In genomic region chr1:156738916-156739315, GRCh38 we compare ENCODE assay signal across 23 cellular contexts. TPM values are rescaled to one million over a fixed set of nuclear protein-coding genes. Genes with fewer than 3 reads are reported as not detected.
A peak's percentile ranks its signal among the peaks of the same experiment; 100 is the strongest.
DNase-seq lines count a peak whose midpoint lies in the region; ATAC-seq and TF ChIP-seq lines count a peak whose summit lies in the region.
"Had no signal": no experiment of that assay in that cellular context is flagged by ENCODE, and none has a peak within 500 bp of the region (broad histone marks: within the 10 kb centered on the region; RNA-seq: fewer than 3 reads in every experiment).

No MANE protein-coding gene starts in this region.

- no peak overlapping the region for H2AFZ ChIP-seq in OCI-LY7 (ENCODE audit: low read length)
- H2AFZ ChIP-seq: PC-9 had no signal

- H3K27me3 Mint-ChIP-seq in activated naive CD4-positive, alpha-beta T cell treated with anti-CD3 and anti-CD28 coated beads for 36 hours (ENCODE audit: low read depth): no peaks in the 10 kb centered on the region
- H3K27me3 Mint-ChIP-seq in brain: peaks cover 6% of the 10 kb centered on the region

- BruUV-seq in OCI-LY7 (replicated peaks; lab: Mats Ljungman, UMichigan): no TSS peak

- H3K9me3 ChIP-seq in OCI-LY7 (ENCODE audit: low read length): no peaks in the 10 kb centered on the region
- H3K9me3 ChIP-seq in aorta (ENCODE audit: control insufficient read depth, low read length): no peaks in the 10 kb centered on the region
- H3K9me3 ChIP-seq: esophagus squamous epithelium, ovary, SJCRH30, upper lobe of left lung had no signal

- H3K4me1 ChIP-seq in OCI-LY7 (ENCODE audit: insufficient read depth, low read length, poor library complexity, severe bottlenecking) (peaks cover 19% of the 10 kb centered on the region), aorta (ENCODE audit: control insufficient read depth in 1 of 2, insufficient read depth in 2 of 2, low read length in 2 of 2) (no peaks in the 10 kb centered on the region)

- no peak overlapping the region for H3K4me3 ChIP-seq in OCI-LY7 (ENCODE audit: low read depth, low read length, poor library complexity, severe bottlenecking)
- no peak overlapping the region for H3K4me3 ChIP-seq in aorta (ENCODE audit: low read length in 2 of 2)
- no peak overlapping the region for H3K4me3 ChIP-seq in foreskin fibroblast (ENCODE audit: low read depth in 1 of 2, low read length in 2 of 2)
- H3K4me3 ChIP-seq: esophagus squamous epithelium, ovary, PC-9, SJCRH30, upper lobe of left lung had no signal

- peaks cover 47% of the 10 kb centered on the region for H3K36me3 Mint-ChIP-seq in activated naive CD4-positive, alpha-beta T cell treated with anti-CD3 and anti-CD28 coated beads for 36 hours (ENCODE audit: low read depth)
- H3K36me3 Mint-ChIP-seq in brain: peaks cover 3% of the 10 kb centered on the region
- H3K36me3 Mint-ChIP-seq in stimulated activated effector memory CD8-positive, alpha-beta T cell treated with anti-CD3 and anti-CD28 coated beads, Interleukin-12 subunit alpha, Interleukin-12 subunit beta, amount 100 ng/mL, for 72 hours: peaks cover 64% of the 10 kb centered on the region

- peak overlapping the region; percentile 72 for H3K27ac Mint-ChIP-seq in activated naive CD4-positive, alpha-beta T cell treated with anti-CD3 and anti-CD28 coated beads for 36 hours
- H3K27ac Mint-ChIP-seq in brain: peak overlapping the region; percentile 11 to 69 (median 58)
- H3K27ac Mint-ChIP-seq in stimulated activated effector memory CD8-positive, alpha-beta T cell treated with anti-CD3 and anti-CD28 coated beads, Interleukin-12 subunit alpha, Interleukin-12 subunit beta, amount 100 ng/mL, for 72 hours: peak overlapping the region; percentile 78

- POLR2A ChIA-PET in OCI-LY7 (lab: Charles Lee): interaction anchor here (0.9 kb wide), 1 partner anchor 26 kb away, joined by 3 read pairs; no protein-coding TSS in a partner anchor

- H3K4me3 Mint-ChIP-seq in activated naive CD4-positive, alpha-beta T cell treated with anti-CD3 and anti-CD28 coated beads for 36 hours: no peak overlapping the region
- H3K4me3 Mint-ChIP-seq in brain: peak overlapping the region; percentile 62 to 86 (median 66)
- H3K4me3 Mint-ChIP-seq in stimulated activated effector memory CD8-positive, alpha-beta T cell treated with anti-CD3 and anti-CD28 coated beads, Interleukin-12 subunit alpha, Interleukin-12 subunit beta, amount 100 ng/mL, for 72 hours: peak overlapping the region; percentile 91

- peaks cover 16% of the 10 kb centered on the region; the same call in 1 of the 2 replicates for H3K79me2 ChIP-seq in OCI-LY7 (ENCODE audit: insufficient read depth, low read depth, low read length)

- no peaks in the 10 kb centered on the region for H3K9me2 ChIP-seq in OCI-LY7 (ENCODE audit: insufficient read depth, low read length)

- H3K27me3 ChIP-seq in aorta (ENCODE audit: control insufficient read depth in 1 of 2, insufficient read depth in 2 of 2, low read length in 1 of 2): no peaks in the 10 kb centered on the region
- H3K27me3 ChIP-seq: esophagus squamous epithelium, ovary, SJCRH30, upper lobe of left lung had no signal

- intact Hi-C loops in activated naive CD4-positive, alpha-beta T cell treated with anti-CD3 and anti-CD28 coated beads for 36 hours (cut with micrococcal nuclease): no loop called here
- intact Hi-C loops in OCI-LY7 (cut with micrococcal nuclease; ENCODE audit: unreplicated experiment): no loop called here
- intact Hi-C loops in aorta (cut with DNase I): no loop called here

- H3K27ac ChIP-seq in OCI-LY7 (ENCODE audit: low read depth, low read length, poor library complexity, severe bottlenecking) (no peak overlapping the region), aorta (ENCODE audit: low read depth in 1 of 2, low read length in 2 of 2) (no peak overlapping the region)
- H3K27ac ChIP-seq: esophagus squamous epithelium, ovary, PC-9, SJCRH30, upper lobe of left lung had no signal

- ATAC-seq in stimulated activated effector memory CD8-positive, alpha-beta T cell treated with anti-CD3 and anti-CD28 coated beads, Interleukin-12 subunit alpha, Interleukin-12 subunit beta, amount 100 ng/mL, for 72 hours: no peak
- ATAC-seq in aorta (ENCODE audit: low FRiP score): no peak
- ATAC-seq: activated CD4-positive, CD25-positive, alpha-beta regulatory T cell treated with anti-CD3 and anti-CD28 coated beads, Interleukin-2, amount 50 U/mL, for 24 hours; left lobe of liver; sciatic nerve had no signal

- TF ChIP-seq CTCF in OCI-LY7 (conservative IDR thresholded peaks at IDR 0.05; ENCODE audit: low read length) (no peak), brain (conservative IDR thresholded peaks at IDR 0.05) (no peak), foreskin fibroblast (IDR thresholded peaks at IDR 0.05; ENCODE audit: low read depth, low read length) (no peak)

- H3K4me2 ChIP-seq in OCI-LY7 (ENCODE audit: low read length): peak overlapping the region; percentile 75; the same call in 1 of the 2 replicates

- H3K4me1 Mint-ChIP-seq in activated naive CD4-positive, alpha-beta T cell treated with anti-CD3 and anti-CD28 coated beads for 36 hours (ENCODE audit: low read depth): peaks cover 34% of the 10 kb centered on the region
- H3K4me1 Mint-ChIP-seq in brain: peaks cover 36% of the 10 kb centered on the region
- peaks cover 33% of the 10 kb centered on the region for H3K4me1 Mint-ChIP-seq in stimulated activated effector memory CD8-positive, alpha-beta T cell treated with anti-CD3 and anti-CD28 coated beads, Interleukin-12 subunit alpha, Interleukin-12 subunit beta, amount 100 ng/mL, for 72 hours

- H4K20me1 ChIP-seq in OCI-LY7 (ENCODE audit: insufficient read depth, low read length): no peaks in the 10 kb centered on the region

- DNase-seq in activated naive CD4-positive, alpha-beta T cell treated with anti-CD3 and anti-CD28 coated beads for 36 hours: no peak
- no peak for DNase-seq in activated naive CD4-positive, alpha-beta T cell treated with Interleukin-2 at 50 U/mL for 16 hours
- DNase-seq in OCI-LY7 (ENCODE audit: low spot score): no peak
- no peak for DNase-seq in stimulated activated effector memory CD8-positive, alpha-beta T cell treated with anti-CD3 and anti-CD28 coated beads, Interleukin-12 subunit alpha, Interleukin-12 subunit beta, amount 100 ng/mL, for 72 hours (ENCODE audit: low spot score in 2 of 2)
- no peak for DNase-seq in aorta
- DNase-seq in NCI-H345 treated with DMSO at 0.1 percent for 48 hours (lab: John Stamatoyannopoulos, UW; ENCODE audit: unreplicated experiment): no peak
- no peak for DNase-seq in foreskin fibroblast
- DNase-seq: amniotic stem cell; central memory CD4-positive, alpha-beta T cell; effector memory CD4-positive, alpha-beta T cell; esophagus squamous epithelium; HCEC 1CT; Kasumi-1; PC-9; SJCRH30; stimulated activated naive CD4-positive, alpha-beta T cell treated with Interleukin-2 at 50 U/mL for 16 hours; T-helper 9 cell; upper lobe of left lung had no signal

- CTCF ChIA-PET in activated naive CD4-positive, alpha-beta T cell treated with anti-CD3 and anti-CD28 coated beads for 36 hours (lab: Charles Lee): interaction anchor here (1.0 to 1.2 kb wide), 2 partner anchors 10 to 13 kb away, joined by 4 to 5 read pairs; partner anchors contain the start of genes ISG20L2 and METTL25B
- CTCF ChIA-PET in OCI-LY7 (lab: Charles Lee; ENCODE audit: unreplicated experiment): no interaction called here

- H3K9me3 Mint-ChIP-seq in activated naive CD4-positive, alpha-beta T cell treated with anti-CD3 and anti-CD28 coated beads for 36 hours: no peaks in the 10 kb centered on the region
- no peaks in the 10 kb centered on the region for H3K9me3 Mint-ChIP-seq in brain
- no peaks in the 10 kb centered on the region for H3K9me3 Mint-ChIP-seq in stimulated activated effector memory CD8-positive, alpha-beta T cell treated with anti-CD3 and anti-CD28 coated beads, Interleukin-12 subunit alpha, Interleukin-12 subunit beta, amount 100 ng/mL, for 72 hours

- 73 to 75% methylated on average over 2 of the region's 2 CpGs for WGBS in aorta, 2 donors

- H3K36me3 ChIP-seq in OCI-LY7 (ENCODE audit: insufficient read depth, low read length): peaks cover 77% of the 10 kb centered on the region
- H3K36me3 ChIP-seq in aorta (ENCODE audit: control insufficient read depth in 1 of 2, insufficient read depth in 2 of 2, low read length in 1 of 2): peaks cover 2 to 7% of the 10 kb centered on the region in 2 donors
- H3K36me3 ChIP-seq: ovary had no signal

RNA-seq across cellular contexts. Expression of gene MRPL24, which starts 2.0 kb away (rescaled TPM):
- 100 to 1,000 TPM in 1 of 2 experiments, 10 to 100 TPM in 1; 91.1 to 114 TPM for total RNA-seq in activated naive CD4-positive, alpha-beta T cell treated with anti-CD3 and anti-CD28 coated beads for 36 hours
- 55.3 and 69.0 TPM in 2 replicates for total RNA-seq in OCI-LY7 (2014; rRNA removed; shearing (Covaris generic))
- total RNA-seq in OCI-LY7 (2022) (49.3 and 56.6 TPM in 2 replicates), aorta (10 to 100 TPM; 44.0 to 46.1 TPM)
- polyA plus RNA-seq in brain (ENCODE audit: insufficient read depth, low read depth, low replicate concordance) (111 TPM), aorta (10 to 100 TPM; 68.5 to 73.1 TPM)

RNA-seq across cellular contexts. Expression of gene ISG20L2, which starts 10.3 kb away (rescaled TPM):
- total RNA-seq in activated naive CD4-positive, alpha-beta T cell treated with anti-CD3 and anti-CD28 coated beads for 36 hours: 10 to 100 TPM; 24.8 to 28.7 TPM
- 36.5 and 37.9 TPM in 2 replicates for total RNA-seq in OCI-LY7 (2014; rRNA removed; shearing (Covaris generic))
- 71.3 and 74.1 TPM in 2 replicates for total RNA-seq in OCI-LY7 (2022)
- polyA plus RNA-seq in brain (ENCODE audit: insufficient read depth, low read depth, low replicate concordance): 41.5 TPM
- total RNA-seq in aorta: 10 to 100 TPM; 20.6 to 26.9 TPM
- polyA plus RNA-seq in aorta: 10 to 100 TPM; 11.7 to 20.2 TPM

RNA-seq across cellular contexts. Expression of gene METTL25B, which starts 10.6 kb away (rescaled TPM):
- 10 to 100 TPM; 35.3 to 35.5 TPM for total RNA-seq in activated naive CD4-positive, alpha-beta T cell treated with anti-CD3 and anti-CD28 coated beads for 36 hours
- 24.7 and 28.0 TPM in 2 replicates for total RNA-seq in OCI-LY7 (2014; rRNA removed; shearing (Covaris generic))
- total RNA-seq in OCI-LY7 (2022) (45.6 and 54.1 TPM in 2 replicates), aorta (10 to 100 TPM; 20.7 to 33.6 TPM)
- polyA plus RNA-seq in brain (ENCODE audit: insufficient read depth, low read depth, low replicate concordance) (46.8 TPM), aorta (10 to 100 TPM; 24.2 to 46.2 TPM)

RNA-seq across cellular contexts. Expression of gene HDGF, which starts 12.6 kb away (rescaled TPM):
- 100 to 1,000 TPM; 282 to 283 TPM for total RNA-seq in activated naive CD4-positive, alpha-beta T cell treated with anti-CD3 and anti-CD28 coated beads for 36 hours
- 291 and 346 TPM in 2 replicates for total RNA-seq in OCI-LY7 (2014; rRNA removed; shearing (Covaris generic))
- 315 and 329 TPM in 2 replicates for total RNA-seq in OCI-LY7 (2022)
- 502 TPM for polyA plus RNA-seq in brain (ENCODE audit: insufficient read depth, low read depth, low replicate concordance)
- total RNA-seq in aorta: 100 to 1,000 TPM; 106 to 135 TPM
- 100 to 1,000 TPM in 1 of 2 donors, 10 to 100 TPM in 1; 94.9 to 126 TPM for polyA plus RNA-seq in aorta

RNA-seq across cellular contexts. Expression of gene PRCC, which starts 28.4 kb away (rescaled TPM):
- total RNA-seq in activated naive CD4-positive, alpha-beta T cell treated with anti-CD3 and anti-CD28 coated beads for 36 hours: 10 to 100 TPM; 55.2 to 55.8 TPM
- total RNA-seq in OCI-LY7 (2014; rRNA removed; shearing (Covaris generic)): 53.7 and 54.0 TPM in 2 replicates
- 81.5 and 82.9 TPM in 2 replicates for total RNA-seq in OCI-LY7 (2022)
- polyA plus RNA-seq in brain (ENCODE audit: insufficient read depth, low read depth, low replicate concordance): 111 TPM
- 10 to 100 TPM; 41.0 to 50.2 TPM for total RNA-seq in aorta
- 10 to 100 TPM; 17.2 to 43.5 TPM for polyA plus RNA-seq in aorta
